Comparison of ENCODE assay signal across 1 cellular context in the genomic region with DNA sequence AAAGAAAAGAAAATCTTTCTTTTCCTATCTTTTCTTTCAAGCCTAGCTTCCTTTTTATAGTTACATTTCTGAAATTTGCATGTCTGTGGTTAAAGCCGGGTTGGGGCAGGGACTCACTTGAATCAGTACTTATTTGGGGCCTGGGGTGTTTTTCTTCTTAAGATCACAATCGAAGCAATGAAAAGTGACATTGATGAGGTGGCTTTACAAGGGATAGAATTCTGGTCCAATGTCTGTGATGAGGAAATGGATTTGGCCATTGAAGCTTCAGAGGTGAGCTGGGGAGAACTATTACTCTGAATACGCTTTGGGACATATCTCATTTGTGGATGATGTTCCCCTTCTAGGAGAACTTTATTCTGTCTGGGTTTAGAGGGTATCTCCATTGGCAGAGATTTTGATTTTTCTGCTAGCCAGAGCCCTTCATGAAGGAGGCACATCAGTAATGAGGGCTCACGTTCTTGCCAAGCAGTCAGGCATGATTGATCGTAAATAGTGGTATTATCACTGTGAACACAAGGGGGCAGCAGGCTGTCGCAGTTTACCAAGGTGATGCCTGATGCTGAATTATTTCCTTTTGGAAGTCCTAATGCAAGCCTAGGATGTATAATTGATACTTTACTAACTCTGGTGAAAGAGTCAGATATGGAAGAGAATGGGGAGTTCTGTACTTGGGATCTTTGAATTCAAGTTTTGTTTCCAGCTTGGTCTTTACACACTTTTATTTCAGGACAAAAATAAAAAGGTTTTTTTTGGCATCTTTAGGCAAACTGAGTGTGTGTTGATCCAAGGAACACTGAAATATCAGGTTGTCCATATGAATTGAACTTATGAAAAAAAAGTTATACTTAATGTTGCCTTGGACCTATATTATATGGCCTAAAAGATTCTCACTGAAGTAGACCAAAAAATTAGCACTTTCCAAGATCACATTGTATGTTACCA.
A peak's percentile ranks its signal among the peaks of the same experiment; 100 is the strongest.
TF ChIP-seq lines count a peak whose summit lies in the region.

No MANE protein-coding gene starts in this region.

TF ChIP-seq in HepG2, 621 proteins besides CTCF, POLR2A, EP300 and RAD21 (continued from another document and continues in another):
- TF ChIP-seq, protein P1, sequence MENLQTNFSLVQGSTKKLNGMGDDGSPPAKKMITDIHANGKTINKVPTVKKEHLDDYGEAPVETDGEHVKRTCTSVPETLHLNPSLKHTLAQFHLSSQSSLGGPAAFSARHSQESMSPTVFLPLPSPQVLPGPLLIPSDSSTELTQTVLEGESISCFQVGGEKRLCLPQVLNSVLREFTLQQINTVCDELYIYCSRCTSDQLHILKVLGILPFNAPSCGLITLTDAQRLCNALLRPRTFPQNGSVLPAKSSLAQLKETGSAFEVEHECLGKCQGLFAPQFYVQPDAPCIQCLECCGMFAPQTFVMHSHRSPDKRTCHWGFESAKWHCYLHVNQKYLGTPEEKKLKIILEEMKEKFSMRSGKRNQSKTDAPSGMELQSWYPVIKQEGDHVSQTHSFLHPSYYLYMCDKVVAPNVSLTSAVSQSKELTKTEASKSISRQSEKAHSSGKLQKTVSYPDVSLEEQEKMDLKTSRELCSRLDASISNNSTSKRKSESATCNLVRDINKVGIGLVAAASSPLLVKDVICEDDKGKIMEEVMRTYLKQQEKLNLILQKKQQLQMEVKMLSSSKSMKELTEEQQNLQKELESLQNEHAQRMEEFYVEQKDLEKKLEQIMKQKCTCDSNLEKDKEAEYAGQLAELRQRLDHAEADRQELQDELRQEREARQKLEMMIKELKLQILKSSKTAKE (CRISPR knock-in tag; IDR thresholded peaks at IDR 0.05; ENCODE audit: borderline replicate concordance) = no peak
- TF ChIP-seq ELF3 (CRISPR knock-in tag; IDR thresholded peaks at IDR 0.05) (peak; percentile 31; the same call in 1 of the 2 replicates), KAT2B (IDR thresholded peaks at IDR 0.05; ENCODE audit: borderline replicate concordance, low read depth, low read length) (no peak), MIXL1 (CRISPR knock-in tag; IDR thresholded peaks at IDR 0.05) (peak; percentile 61; the same call in 1 of the 2 replicates), ISX (CRISPR knock-in tag; conservative IDR thresholded peaks at IDR 0.05) (no peak), DNMT1 (CRISPR knock-in tag; IDR thresholded peaks at IDR 0.05) (no peak), ZNF7 (CRISPR knock-in tag; IDR thresholded peaks at IDR 0.05) (no peak), ASH2L (IDR thresholded peaks at IDR 0.05; ENCODE audit: insufficient read length, low read depth, low read length) (peak; percentile 34), FOXA3 (CRISPR knock-in tag; IDR thresholded peaks at IDR 0.05) (peak; percentile 43; the same call in 1 of the 2 replicates), ZNF292 (CRISPR knock-in tag; IDR thresholded peaks at IDR 0.05; ENCODE audit: borderline replicate concordance, low read depth) (no peak), ZNF616 (CRISPR knock-in tag; IDR thresholded peaks at IDR 0.05; ENCODE audit: low read depth) (no peak), RARG (CRISPR knock-in tag; IDR thresholded peaks at IDR 0.05; ENCODE audit: low read depth) (no peak), POLR2AphosphoS5 (IDR thresholded peaks at IDR 0.05; ENCODE audit: low read depth, low read length) (0 out of 2 replicates have a peak, but pooled peaks have one; percentile 14), SRSF4 (IDR thresholded peaks at IDR 0.05; ENCODE audit: low read depth, low read length, poor library complexity, severe bottlenecking) (no peak), GATAD2A (CRISPR knock-in tag; IDR thresholded peaks at IDR 0.05) (0 out of 2 replicates have a peak, but pooled peaks have one; percentile 11), SMC3 (IDR thresholded peaks at IDR 0.05; ENCODE audit: low read length) (peak; percentile 72), PCBP1 (IDR thresholded peaks at IDR 0.05; ENCODE audit: borderline replicate concordance, low read depth, low read length) (no peak), RBAK (CRISPR knock-in tag; IDR thresholded peaks at IDR 0.05) (no peak), TGIF2 (CRISPR knock-in tag; IDR thresholded peaks at IDR 0.05) (0 out of 2 replicates have a peak, but pooled peaks have one; percentile 29), ZNF224 (CRISPR knock-in tag; IDR thresholded peaks at IDR 0.05) (no peak)
- TF ChIP-seq, protein P2, sequence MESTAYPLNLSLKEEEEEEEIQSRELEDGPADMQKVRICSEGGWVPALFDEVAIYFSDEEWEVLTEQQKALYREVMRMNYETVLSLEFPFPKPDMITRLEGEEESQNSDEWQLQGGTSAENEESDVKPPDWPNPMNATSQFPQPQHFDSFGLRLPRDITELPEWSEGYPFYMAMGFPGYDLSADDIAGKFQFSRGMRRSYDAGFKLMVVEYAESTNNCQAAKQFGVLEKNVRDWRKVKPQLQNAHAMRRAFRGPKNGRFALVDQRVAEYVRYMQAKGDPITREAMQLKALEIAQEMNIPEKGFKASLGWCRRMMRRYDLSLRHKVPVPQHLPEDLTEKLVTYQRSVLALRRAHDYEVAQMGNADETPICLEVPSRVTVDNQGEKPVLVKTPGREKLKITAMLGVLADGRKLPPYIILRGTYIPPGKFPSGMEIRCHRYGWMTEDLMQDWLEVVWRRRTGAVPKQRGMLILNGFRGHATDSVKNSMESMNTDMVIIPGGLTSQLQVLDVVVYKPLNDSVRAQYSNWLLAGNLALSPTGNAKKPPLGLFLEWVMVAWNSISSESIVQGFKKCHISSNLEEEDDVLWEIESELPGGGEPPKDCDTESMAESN (CRISPR knock-in tag; conservative IDR thresholded peaks at IDR 0.05) = no peak
- TF ChIP-seq, protein P3, sequence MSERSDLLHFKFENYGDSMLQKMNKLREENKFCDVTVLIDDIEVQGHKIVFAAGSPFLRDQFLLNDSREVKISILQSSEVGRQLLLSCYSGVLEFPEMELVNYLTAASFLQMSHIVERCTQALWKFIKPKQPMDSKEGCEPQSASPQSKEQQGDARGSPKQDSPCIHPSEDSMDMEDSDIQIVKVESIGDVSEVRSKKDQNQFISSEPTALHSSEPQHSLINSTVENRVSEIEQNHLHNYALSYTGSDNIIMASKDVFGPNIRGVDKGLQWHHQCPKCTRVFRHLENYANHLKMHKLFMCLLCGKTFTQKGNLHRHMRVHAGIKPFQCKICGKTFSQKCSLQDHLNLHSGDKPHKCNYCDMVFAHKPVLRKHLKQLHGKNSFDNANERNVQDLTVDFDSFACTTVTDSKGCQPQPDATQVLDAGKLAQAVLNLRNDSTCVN (CRISPR knock-in tag; IDR thresholded peaks at IDR 0.05; ENCODE audit: borderline replicate concordance) = no peak
- TF ChIP-seq, protein P4, sequence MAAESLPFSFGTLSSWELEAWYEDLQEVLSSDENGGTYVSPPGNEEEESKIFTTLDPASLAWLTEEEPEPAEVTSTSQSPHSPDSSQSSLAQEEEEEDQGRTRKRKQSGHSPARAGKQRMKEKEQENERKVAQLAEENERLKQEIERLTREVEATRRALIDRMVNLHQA (CRISPR knock-in tag; IDR thresholded peaks at IDR 0.05) = no peak
- TF ChIP-seq, protein P5, sequence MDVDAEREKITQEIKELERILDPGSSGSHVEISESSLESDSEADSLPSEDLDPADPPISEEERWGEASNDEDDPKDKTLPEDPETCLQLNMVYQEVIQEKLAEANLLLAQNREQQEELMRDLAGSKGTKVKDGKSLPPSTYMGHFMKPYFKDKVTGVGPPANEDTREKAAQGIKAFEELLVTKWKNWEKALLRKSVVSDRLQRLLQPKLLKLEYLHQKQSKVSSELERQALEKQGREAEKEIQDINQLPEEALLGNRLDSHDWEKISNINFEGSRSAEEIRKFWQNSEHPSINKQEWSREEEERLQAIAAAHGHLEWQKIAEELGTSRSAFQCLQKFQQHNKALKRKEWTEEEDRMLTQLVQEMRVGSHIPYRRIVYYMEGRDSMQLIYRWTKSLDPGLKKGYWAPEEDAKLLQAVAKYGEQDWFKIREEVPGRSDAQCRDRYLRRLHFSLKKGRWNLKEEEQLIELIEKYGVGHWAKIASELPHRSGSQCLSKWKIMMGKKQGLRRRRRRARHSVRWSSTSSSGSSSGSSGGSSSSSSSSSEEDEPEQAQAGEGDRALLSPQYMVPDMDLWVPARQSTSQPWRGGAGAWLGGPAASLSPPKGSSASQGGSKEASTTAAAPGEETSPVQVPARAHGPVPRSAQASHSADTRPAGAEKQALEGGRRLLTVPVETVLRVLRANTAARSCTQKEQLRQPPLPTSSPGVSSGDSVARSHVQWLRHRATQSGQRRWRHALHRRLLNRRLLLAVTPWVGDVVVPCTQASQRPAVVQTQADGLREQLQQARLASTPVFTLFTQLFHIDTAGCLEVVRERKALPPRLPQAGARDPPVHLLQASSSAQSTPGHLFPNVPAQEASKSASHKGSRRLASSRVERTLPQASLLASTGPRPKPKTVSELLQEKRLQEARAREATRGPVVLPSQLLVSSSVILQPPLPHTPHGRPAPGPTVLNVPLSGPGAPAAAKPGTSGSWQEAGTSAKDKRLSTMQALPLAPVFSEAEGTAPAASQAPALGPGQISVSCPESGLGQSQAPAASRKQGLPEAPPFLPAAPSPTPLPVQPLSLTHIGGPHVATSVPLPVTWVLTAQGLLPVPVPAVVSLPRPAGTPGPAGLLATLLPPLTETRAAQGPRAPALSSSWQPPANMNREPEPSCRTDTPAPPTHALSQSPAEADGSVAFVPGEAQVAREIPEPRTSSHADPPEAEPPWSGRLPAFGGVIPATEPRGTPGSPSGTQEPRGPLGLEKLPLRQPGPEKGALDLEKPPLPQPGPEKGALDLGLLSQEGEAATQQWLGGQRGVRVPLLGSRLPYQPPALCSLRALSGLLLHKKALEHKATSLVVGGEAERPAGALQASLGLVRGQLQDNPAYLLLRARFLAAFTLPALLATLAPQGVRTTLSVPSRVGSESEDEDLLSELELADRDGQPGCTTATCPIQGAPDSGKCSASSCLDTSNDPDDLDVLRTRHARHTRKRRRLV (CRISPR knock-in tag; IDR thresholded peaks at IDR 0.05) = no peak
- TF ChIP-seq, protein P6, sequence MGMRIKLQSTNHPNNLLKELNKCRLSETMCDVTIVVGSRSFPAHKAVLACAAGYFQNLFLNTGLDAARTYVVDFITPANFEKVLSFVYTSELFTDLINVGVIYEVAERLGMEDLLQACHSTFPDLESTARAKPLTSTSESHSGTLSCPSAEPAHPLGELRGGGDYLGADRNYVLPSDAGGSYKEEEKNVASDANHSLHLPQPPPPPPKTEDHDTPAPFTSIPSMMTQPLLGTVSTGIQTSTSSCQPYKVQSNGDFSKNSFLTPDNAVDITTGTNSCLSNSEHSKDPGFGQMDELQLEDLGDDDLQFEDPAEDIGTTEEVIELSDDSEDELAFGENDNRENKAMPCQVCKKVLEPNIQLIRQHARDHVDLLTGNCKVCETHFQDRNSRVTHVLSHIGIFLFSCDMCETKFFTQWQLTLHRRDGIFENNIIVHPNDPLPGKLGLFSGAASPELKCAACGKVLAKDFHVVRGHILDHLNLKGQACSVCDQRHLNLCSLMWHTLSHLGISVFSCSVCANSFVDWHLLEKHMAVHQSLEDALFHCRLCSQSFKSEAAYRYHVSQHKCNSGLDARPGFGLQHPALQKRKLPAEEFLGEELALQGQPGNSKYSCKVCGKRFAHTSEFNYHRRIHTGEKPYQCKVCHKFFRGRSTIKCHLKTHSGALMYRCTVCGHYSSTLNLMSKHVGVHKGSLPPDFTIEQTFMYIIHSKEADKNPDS (CRISPR knock-in tag; IDR thresholded peaks at IDR 0.05) = no peak
- TF ChIP-seq, protein P7, sequence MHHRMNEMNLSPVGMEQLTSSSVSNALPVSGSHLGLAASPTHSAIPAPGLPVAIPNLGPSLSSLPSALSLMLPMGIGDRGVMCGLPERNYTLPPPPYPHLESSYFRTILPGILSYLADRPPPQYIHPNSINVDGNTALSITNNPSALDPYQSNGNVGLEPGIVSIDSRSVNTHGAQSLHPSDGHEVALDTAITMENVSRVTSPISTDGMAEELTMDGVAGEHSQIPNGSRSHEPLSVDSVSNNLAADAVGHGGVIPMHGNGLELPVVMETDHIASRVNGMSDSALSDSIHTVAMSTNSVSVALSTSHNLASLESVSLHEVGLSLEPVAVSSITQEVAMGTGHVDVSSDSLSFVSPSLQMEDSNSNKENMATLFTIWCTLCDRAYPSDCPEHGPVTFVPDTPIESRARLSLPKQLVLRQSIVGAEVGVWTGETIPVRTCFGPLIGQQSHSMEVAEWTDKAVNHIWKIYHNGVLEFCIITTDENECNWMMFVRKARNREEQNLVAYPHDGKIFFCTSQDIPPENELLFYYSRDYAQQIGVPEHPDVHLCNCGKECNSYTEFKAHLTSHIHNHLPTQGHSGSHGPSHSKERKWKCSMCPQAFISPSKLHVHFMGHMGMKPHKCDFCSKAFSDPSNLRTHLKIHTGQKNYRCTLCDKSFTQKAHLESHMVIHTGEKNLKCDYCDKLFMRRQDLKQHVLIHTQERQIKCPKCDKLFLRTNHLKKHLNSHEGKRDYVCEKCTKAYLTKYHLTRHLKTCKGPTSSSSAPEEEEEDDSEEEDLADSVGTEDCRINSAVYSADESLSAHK (CRISPR knock-in tag; IDR thresholded peaks at IDR 0.05; ENCODE audit: borderline replicate concordance) = no peak
- TF ChIP-seq, protein P8, sequence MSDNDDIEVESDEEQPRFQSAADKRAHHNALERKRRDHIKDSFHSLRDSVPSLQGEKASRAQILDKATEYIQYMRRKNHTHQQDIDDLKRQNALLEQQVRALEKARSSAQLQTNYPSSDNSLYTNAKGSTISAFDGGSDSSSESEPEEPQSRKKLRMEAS (IDR thresholded peaks at IDR 0.05) = no peak
- TF ChIP-seq, protein P9, sequence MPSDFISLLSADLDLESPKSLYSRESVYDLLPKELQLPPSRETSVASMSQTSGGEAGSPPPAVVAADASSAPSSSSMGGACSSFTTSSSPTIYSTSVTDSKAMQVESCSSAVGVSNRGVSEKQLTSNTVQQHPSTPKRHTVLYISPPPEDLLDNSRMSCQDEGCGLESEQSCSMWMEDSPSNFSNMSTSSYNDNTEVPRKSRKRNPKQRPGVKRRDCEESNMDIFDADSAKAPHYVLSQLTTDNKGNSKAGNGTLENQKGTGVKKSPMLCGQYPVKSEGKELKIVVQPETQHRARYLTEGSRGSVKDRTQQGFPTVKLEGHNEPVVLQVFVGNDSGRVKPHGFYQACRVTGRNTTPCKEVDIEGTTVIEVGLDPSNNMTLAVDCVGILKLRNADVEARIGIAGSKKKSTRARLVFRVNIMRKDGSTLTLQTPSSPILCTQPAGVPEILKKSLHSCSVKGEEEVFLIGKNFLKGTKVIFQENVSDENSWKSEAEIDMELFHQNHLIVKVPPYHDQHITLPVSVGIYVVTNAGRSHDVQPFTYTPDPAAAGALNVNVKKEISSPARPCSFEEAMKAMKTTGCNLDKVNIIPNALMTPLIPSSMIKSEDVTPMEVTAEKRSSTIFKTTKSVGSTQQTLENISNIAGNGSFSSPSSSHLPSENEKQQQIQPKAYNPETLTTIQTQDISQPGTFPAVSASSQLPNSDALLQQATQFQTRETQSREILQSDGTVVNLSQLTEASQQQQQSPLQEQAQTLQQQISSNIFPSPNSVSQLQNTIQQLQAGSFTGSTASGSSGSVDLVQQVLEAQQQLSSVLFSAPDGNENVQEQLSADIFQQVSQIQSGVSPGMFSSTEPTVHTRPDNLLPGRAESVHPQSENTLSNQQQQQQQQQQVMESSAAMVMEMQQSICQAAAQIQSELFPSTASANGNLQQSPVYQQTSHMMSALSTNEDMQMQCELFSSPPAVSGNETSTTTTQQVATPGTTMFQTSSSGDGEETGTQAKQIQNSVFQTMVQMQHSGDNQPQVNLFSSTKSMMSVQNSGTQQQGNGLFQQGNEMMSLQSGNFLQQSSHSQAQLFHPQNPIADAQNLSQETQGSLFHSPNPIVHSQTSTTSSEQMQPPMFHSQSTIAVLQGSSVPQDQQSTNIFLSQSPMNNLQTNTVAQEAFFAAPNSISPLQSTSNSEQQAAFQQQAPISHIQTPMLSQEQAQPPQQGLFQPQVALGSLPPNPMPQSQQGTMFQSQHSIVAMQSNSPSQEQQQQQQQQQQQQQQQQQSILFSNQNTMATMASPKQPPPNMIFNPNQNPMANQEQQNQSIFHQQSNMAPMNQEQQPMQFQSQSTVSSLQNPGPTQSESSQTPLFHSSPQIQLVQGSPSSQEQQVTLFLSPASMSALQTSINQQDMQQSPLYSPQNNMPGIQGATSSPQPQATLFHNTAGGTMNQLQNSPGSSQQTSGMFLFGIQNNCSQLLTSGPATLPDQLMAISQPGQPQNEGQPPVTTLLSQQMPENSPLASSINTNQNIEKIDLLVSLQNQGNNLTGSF (CRISPR knock-in tag; IDR thresholded peaks at IDR 0.05) = no peak
